23 cellular contexts compared by ENCODE assay signal in genomic region chr10:75884808-75885207, GRCh38.
"Had no signal": no experiment of that assay in that cellular context is flagged by ENCODE, and none has a peak within 500 bp of the region (broad histone marks: within the 10 kb centered on the region; RNA-seq: fewer than 3 reads in every experiment).

No MANE protein-coding gene starts in this region.

- H3K36me3 ChIP-seq: colonic mucosa, gastrocnemius medialis, ovary, sigmoid colon, suprapubic skin, transverse colon, vagina had no signal

- H3K9me3 Mint-ChIP-seq: dendritic cell treated with granulocyte-macrophage colony-stimulating factor and Interleukin-4, amounts not matched to agents 40 ng/mL and 50 ng/mL, for 4 days; endodermal cell; memory B cell; nephron; stimulated activated naive CD8-positive, alpha-beta T cell treated with anti-CD3 and anti-CD28 coated beads, Interleukin-15, amount 100 ng/mL, for 72 hours had no signal

- H3K27me3 Mint-ChIP-seq: dendritic cell treated with granulocyte-macrophage colony-stimulating factor and Interleukin-4, amounts not matched to agents 40 ng/mL and 50 ng/mL, for 4 days; memory B cell; stimulated activated naive CD8-positive, alpha-beta T cell treated with anti-CD3 and anti-CD28 coated beads, Interleukin-15, amount 100 ng/mL, for 72 hours had no signal

- DNase-seq: colonic mucosa; effector CD8-positive, alpha-beta T cell; endodermal cell; foreskin fibroblast; gastrocnemius medialis; head of caudate nucleus; occipital lobe; ovary; psoas muscle; right cardiac atrium; sigmoid colon; stimulated activated CD4-positive, alpha-beta T cell treated with anti-CD3 and anti-CD28 coated beads, Interleukin-4, amount 100 ng/mL, for 4 hours; stimulated activated naive CD4-positive, alpha-beta T cell; stimulated activated naive CD8-positive, alpha-beta T cell treated with anti-CD3 and anti-CD28 coated beads, Interleukin-15, amount 100 ng/mL, for 72 hours; transverse colon had no signal

- H3K36me3 Mint-ChIP-seq: memory B cell had no signal

- H3K27me3 ChIP-seq: colonic mucosa, gastrocnemius medialis, ovary, sigmoid colon, suprapubic skin, transverse colon, vagina had no signal

- H3K4me3 Mint-ChIP-seq: dendritic cell treated with granulocyte-macrophage colony-stimulating factor and Interleukin-4, amounts not matched to agents 40 ng/mL and 50 ng/mL, for 4 days; endodermal cell; memory B cell; nephron; stimulated activated naive CD8-positive, alpha-beta T cell treated with anti-CD3 and anti-CD28 coated beads, Interleukin-15, amount 100 ng/mL, for 72 hours had no signal

- H3K27ac ChIP-seq: colonic mucosa, epithelial cell of prostate, gastrocnemius medialis, ovary, psoas muscle, sigmoid colon, suprapubic skin, transverse colon, vagina had no signal

- H3K9me3 ChIP-seq: colonic mucosa, gastrocnemius medialis, ovary, psoas muscle, sigmoid colon, suprapubic skin, transverse colon, vagina had no signal

- H3K4me3 ChIP-seq: colonic mucosa, gastrocnemius medialis, lung, ovary, psoas muscle, sigmoid colon, suprapubic skin, transverse colon, vagina had no signal

- ATAC-seq: esophagus mucosa; gastrocnemius medialis; psoas muscle; right cardiac atrium; stimulated activated naive CD8-positive, alpha-beta T cell treated with anti-CD3 and anti-CD28 coated beads, Interleukin-15, amount 100 ng/mL, for 72 hours had no signal

- H3K4me1 Mint-ChIP-seq: memory B cell; stimulated activated naive CD8-positive, alpha-beta T cell treated with anti-CD3 and anti-CD28 coated beads, Interleukin-15, amount 100 ng/mL, for 72 hours had no signal

- H3K4me1 ChIP-seq: colonic mucosa, gastrocnemius medialis, psoas muscle, sigmoid colon, suprapubic skin, transverse colon, vagina had no signal

- H3K27ac Mint-ChIP-seq: dendritic cell treated with granulocyte-macrophage colony-stimulating factor and Interleukin-4, amounts not matched to agents 40 ng/mL and 50 ng/mL, for 4 days; endodermal cell; memory B cell; nephron; stimulated activated naive CD8-positive, alpha-beta T cell treated with anti-CD3 and anti-CD28 coated beads, Interleukin-15, amount 100 ng/mL, for 72 hours had no signal
